Comparison of ENCODE assay signal across 15 cellular contexts in the genomic region with DNA sequence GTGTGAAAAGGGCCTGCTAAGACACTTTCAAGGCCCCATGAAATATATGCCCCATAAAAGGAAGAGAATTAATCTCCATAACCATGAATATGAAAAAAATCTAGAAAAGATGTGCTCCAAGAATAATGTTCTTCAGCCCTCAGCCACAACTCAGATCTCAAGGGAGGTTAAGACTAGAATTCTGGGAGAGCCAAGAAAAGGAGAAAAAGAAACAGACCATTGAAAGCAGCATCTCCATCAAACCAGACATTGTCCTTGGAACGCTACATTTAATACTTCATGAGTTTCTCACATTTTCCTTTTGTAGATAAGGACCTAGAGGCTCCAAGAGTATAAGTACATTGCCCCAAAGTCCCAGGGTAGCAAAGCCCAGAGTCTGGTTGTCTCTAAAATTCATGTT.
DNase-seq lines count a peak whose midpoint lies in the region; ATAC-seq and TF ChIP-seq lines count a peak whose summit lies in the region.
"Had no signal": no experiment of that assay in that cellular context is flagged by ENCODE, and none has a peak within 500 bp of the region (broad histone marks: within the 10 kb centered on the region; RNA-seq: fewer than 3 reads in every experiment).

No MANE protein-coding gene starts in this region.

- H3K27ac Mint-ChIP-seq in stimulated activated memory B cell treated with anti-CD40 and anti-IgM and Interleukin-4, amounts not matched to agents 10 μg/mL and 1 μg/mL and 100 μg/mL, for 72 hours = peak overlapping the region; percentile 77
- H3K27ac Mint-ChIP-seq: H9 had no signal

- no peaks in the 10 kb centered on the region for H3K9me2 ChIP-seq in Karpas-422 (replicated peaks; ENCODE audit: insufficient read depth, low read length)

- peaks cover 14% of the 10 kb centered on the region; the same call in 1 of the 2 replicates for H3K36me3 ChIP-seq in Karpas-422 (ENCODE audit: insufficient read depth, low read length)
- H3K36me3 ChIP-seq: BE2C had no signal

- peaks cover 8% of the 10 kb centered on the region for H3K9me3 Mint-ChIP-seq in stimulated activated memory B cell treated with anti-CD40 and anti-IgM and Interleukin-4, amounts not matched to agents 10 μg/mL and 1 μg/mL and 100 μg/mL, for 72 hours

- H3K4me3 ChIP-seq in Karpas-422 (ENCODE audit: low read length) = peak overlapping the region; percentile 42

- peak; percentile 50 for ATAC-seq in left ventricle myocardium superior
- ATAC-seq in left cardiac atrium = no peak
- no peak for ATAC-seq in stimulated activated memory B cell treated with anti-CD40 and anti-IgM and Interleukin-4, amounts not matched to agents 10 μg/mL and 1 μg/mL and 100 μg/mL, for 72 hours

- H4K20me1 ChIP-seq in Karpas-422 (ENCODE audit: insufficient read depth, low read depth, low read length) = no peaks in the 10 kb centered on the region

- H3K27ac ChIP-seq in Karpas-422 (ENCODE audit: low read length) (peak overlapping the region; percentile 86), VCaP (peak overlapping the region; percentile 1; the same call in 1 of the 2 replicates)

- peaks cover 50% of the 10 kb centered on the region for H3K4me1 ChIP-seq in Karpas-422 (ENCODE audit: low read length)
- H3K4me1 ChIP-seq: Caco-2 had no signal

- H2AFZ ChIP-seq in Karpas-422 (ENCODE audit: low read length) = no peak overlapping the region

- H3K27me3 ChIP-seq in Karpas-422 (ENCODE audit: low read length) = no peaks in the 10 kb centered on the region
- H3K27me3 ChIP-seq: BE2C had no signal

- intact Hi-C loops in left ventricle myocardium superior (cut with micrococcal nuclease) (no loop called here), left cardiac atrium (cut with DNase I) (no loop called here)

- H3K4me1 Mint-ChIP-seq in stimulated activated memory B cell treated with anti-CD40 and anti-IgM and Interleukin-4, amounts not matched to agents 10 μg/mL and 1 μg/mL and 100 μg/mL, for 72 hours = peaks cover 52% of the 10 kb centered on the region
- H3K4me1 Mint-ChIP-seq: CD8-positive, alpha-beta memory T cell had no signal

- no peaks in the 10 kb centered on the region for H3K79me2 ChIP-seq in Karpas-422 (ENCODE audit: low read length)

- H3K9me3 ChIP-seq in Karpas-422 (ENCODE audit: low read length) = peaks cover 3% of the 10 kb centered on the region; the same call in 1 of the 2 replicates
- H3K9me3 ChIP-seq: BE2C had no signal

- H3K9ac ChIP-seq in Karpas-422 (ENCODE audit: low read length) = peak overlapping the region; percentile 41; the same call in 1 of the 2 replicates

- TF ChIP-seq CTCF in VCaP (conservative IDR thresholded peaks at IDR 0.05) (no peak), GM10266 (IDR thresholded peaks at IDR 0.05; ENCODE audit: control insufficient read depth, insufficient read depth, low read depth, missing control alignments) (no peak)

- H3K36me3 Mint-ChIP-seq in stimulated activated memory B cell treated with anti-CD40 and anti-IgM and Interleukin-4, amounts not matched to agents 10 μg/mL and 1 μg/mL and 100 μg/mL, for 72 hours = peaks cover 24% of the 10 kb centered on the region

- no peak overlapping the region for H3K4me3 Mint-ChIP-seq in stimulated activated memory B cell treated with anti-CD40 and anti-IgM and Interleukin-4, amounts not matched to agents 10 μg/mL and 1 μg/mL and 100 μg/mL, for 72 hours
- H3K4me3 Mint-ChIP-seq: CD8-positive, alpha-beta memory T cell; H9 had no signal

- peak overlapping the region; percentile 69 for H3K4me2 ChIP-seq in Karpas-422 (ENCODE audit: low read depth, low read length, poor library complexity, severe bottlenecking)

- H3K27me3 Mint-ChIP-seq in stimulated activated memory B cell treated with anti-CD40 and anti-IgM and Interleukin-4, amounts not matched to agents 10 μg/mL and 1 μg/mL and 100 μg/mL, for 72 hours = no peaks in the 10 kb centered on the region
- H3K27me3 Mint-ChIP-seq: CD8-positive, alpha-beta memory T cell had no signal

- DNase-seq in left ventricle myocardium superior (no peak), left cardiac atrium (no peak), Karpas-422 (peak; percentile 51), GM10266 (ENCODE audit: extremely low spot score) (no peak), superior temporal gyrus (ENCODE audit: extremely low spot score) (no peak)
- DNase-seq in stimulated activated naive CD4-positive, alpha-beta T cell treated with Interleukin-2 at 50 U/mL for 16 hours (lab: John Stamatoyannopoulos, UW) = no peak
- DNase-seq: 8988T; BE2C; Caco-2; CD8-positive, alpha-beta memory T cell; GOT3; H9; IMR-90 had no signal
